Comparison of ENCODE assay signal across 1 cellular context in genomic region chr17:32461498-32461852, GRCh38.
TF ChIP-seq lines count a peak whose summit lies in the region.

No MANE protein-coding gene starts in this region.

TF ChIP-seq in SK-N-SH treated with all-trans-retinoic acid at 6 μM for 48 hours, 23 proteins besides CTCF, POLR2A, EP300 and RAD21:
- no peak for TF ChIP-seq TSHZ2 (CRISPR knock-in tag; IDR thresholded peaks at IDR 0.05)
- TF ChIP-seq, protein P1, sequence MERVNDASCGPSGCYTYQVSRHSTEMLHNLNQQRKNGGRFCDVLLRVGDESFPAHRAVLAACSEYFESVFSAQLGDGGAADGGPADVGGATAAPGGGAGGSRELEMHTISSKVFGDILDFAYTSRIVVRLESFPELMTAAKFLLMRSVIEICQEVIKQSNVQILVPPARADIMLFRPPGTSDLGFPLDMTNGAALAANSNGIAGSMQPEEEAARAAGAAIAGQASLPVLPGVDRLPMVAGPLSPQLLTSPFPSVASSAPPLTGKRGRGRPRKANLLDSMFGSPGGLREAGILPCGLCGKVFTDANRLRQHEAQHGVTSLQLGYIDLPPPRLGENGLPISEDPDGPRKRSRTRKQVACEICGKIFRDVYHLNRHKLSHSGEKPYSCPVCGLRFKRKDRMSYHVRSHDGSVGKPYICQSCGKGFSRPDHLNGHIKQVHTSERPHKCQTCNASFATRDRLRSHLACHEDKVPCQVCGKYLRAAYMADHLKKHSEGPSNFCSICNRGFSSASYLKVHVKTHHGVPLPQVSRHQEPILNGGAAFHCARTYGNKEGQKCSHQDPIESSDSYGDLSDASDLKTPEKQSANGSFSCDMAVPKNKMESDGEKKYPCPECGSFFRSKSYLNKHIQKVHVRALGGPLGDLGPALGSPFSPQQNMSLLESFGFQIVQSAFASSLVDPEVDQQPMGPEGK (CRISPR knock-in tag; IDR thresholded peaks at IDR 0.05; ENCODE audit: borderline replicate concordance) = no peak
- TF ChIP-seq PPARA (CRISPR knock-in tag; IDR thresholded peaks at IDR 0.05; ENCODE audit: borderline replicate concordance) = no peak
- TF ChIP-seq ZC3H10 (CRISPR knock-in tag; IDR thresholded peaks at IDR 0.05) = no peak
- TF ChIP-seq ZFP3 (CRISPR knock-in tag; IDR thresholded peaks at IDR 0.05) = no peak
TF ChIP-seq in SK-N-SH treated with all-trans-retinoic acid at 6 μM for 48 hours: peak in this region for 0.
